ENCODE assay signal across 25 cellular contexts in the genomic region with DNA sequence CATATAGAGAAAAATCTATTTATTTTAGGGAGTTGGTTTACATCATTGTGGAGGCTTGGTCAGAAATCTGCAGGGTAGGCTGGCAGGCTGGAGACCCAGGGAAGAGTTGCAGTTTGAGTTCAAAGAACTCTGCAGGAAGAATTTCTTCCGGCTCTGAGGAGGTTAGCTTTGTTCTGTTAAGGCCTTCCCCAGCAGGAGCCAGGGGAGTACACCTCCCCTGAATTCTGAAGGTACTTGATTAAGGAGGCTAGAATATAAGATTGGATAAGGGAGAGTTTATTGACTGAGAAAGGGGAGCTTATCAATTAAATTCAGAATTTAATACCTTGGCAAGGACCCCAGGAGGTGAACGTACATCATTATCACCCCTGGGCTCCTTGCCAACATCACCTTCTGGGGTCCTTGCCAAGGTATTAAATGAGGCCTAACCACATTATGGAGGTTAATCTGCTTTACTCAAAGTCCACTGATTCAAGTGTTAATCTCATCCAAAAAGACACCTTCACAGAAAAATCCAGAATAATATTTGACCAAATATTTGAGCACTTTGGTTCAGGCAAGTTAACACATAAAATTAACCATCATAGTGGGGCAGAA.
A peak's percentile ranks its signal among the peaks of the same experiment; 100 is the strongest.
DNase-seq lines count a peak whose midpoint lies in the region; ATAC-seq and TF ChIP-seq lines count a peak whose summit lies in the region.
"Had no signal": no experiment of that assay in that cellular context is flagged by ENCODE, and none has a peak within 500 bp of the region (broad histone marks: within the 10 kb centered on the region; RNA-seq: fewer than 3 reads in every experiment).

No MANE protein-coding gene starts in this region.

- H2AFZ ChIP-seq in osteoblast (ENCODE audit: low read length), result no peak overlapping the region

- H3K4me1 ChIP-seq in osteoblast (ENCODE audit: insufficient read depth, low read length), result peaks cover 10% of the 10 kb centered on the region
- H3K4me1 ChIP-seq: Peyer's patch, SJCRH30, uterus had no signal

- H3K9me3 ChIP-seq in osteoblast (ENCODE audit: low read depth, low read length), result no peaks in the 10 kb centered on the region
- H3K9me3 ChIP-seq: Peyer's patch, thoracic aorta, uterus had no signal

- H3K27ac ChIP-seq in osteoblast (ENCODE audit: low read depth, low read length), result peak overlapping the region; percentile 90
- H3K27ac ChIP-seq: 22Rv1, Peyer's patch, SJCRH30, thoracic aorta, uterus had no signal

- no peaks in the 10 kb centered on the region for H3K79me2 ChIP-seq in osteoblast (ENCODE audit: insufficient read depth, low read length)

- intact Hi-C loops in left colon (cut with DNase I, micrococcal nuclease), result no loop called here

- no peak for ATAC-seq in left colon
- no peak for ATAC-seq in HG02642 (IDR thresholded peaks at IDR 0.05; ENCODE audit: poor library complexity, unreplicated experiment)
- ATAC-seq: left ventricle myocardium superior had no signal

- H3K36me3 ChIP-seq in osteoblast (ENCODE audit: insufficient read depth, low read length), result no peaks in the 10 kb centered on the region
- H3K36me3 ChIP-seq: Peyer's patch, SJCRH30, thoracic aorta, uterus had no signal

- H3K4me2 ChIP-seq in osteoblast (ENCODE audit: insufficient read depth, low read length), result no peak overlapping the region

- H4K20me1 ChIP-seq in osteoblast (ENCODE audit: insufficient read depth, low read length), result no peaks in the 10 kb centered on the region

- no peak for TF ChIP-seq CTCF in osteoblast (IDR thresholded peaks at IDR 0.05; ENCODE audit: extremely low read depth, low read depth, low read length)

- DNase-seq in DMS 273 (lab: John Stamatoyannopoulos, UW; ENCODE audit: unreplicated experiment), result peak; percentile 58
- no peak for DNase-seq in DMS 273 treated with DMSO at 0.1 percent for 48 hours (lab: John Stamatoyannopoulos, UW)
- peak; percentile 65 for DNase-seq in NCI-H2081 treated with DMSO at 0.1 percent for 48 hours (lab: John Stamatoyannopoulos, UW)
- peak; percentile 77 for DNase-seq in NCI-H748 treated with DMSO at 0.1 percent for 48 hours (lab: John Stamatoyannopoulos, UW)
- no peak for DNase-seq in osteoblast (ENCODE audit: insufficient read length, low spot score, missing footprints)
- no peak for DNase-seq in activated CD4-positive, alpha-beta T cell treated with anti-CD3 and anti-CD28 coated beads for 48 hours
- DNase-seq in left colon, result no peak
- DNase-seq: activated CD4-positive, alpha-beta memory T cell treated with anti-CD3 and anti-CD28 coated beads for 36 hours; activated CD8-positive, alpha-beta memory T cell treated with anti-CD3 and anti-CD28 coated beads, Interleukin-2, amount 50 U/mL, for 4 hours; activated naive CD4-positive, alpha-beta T cell treated with anti-CD3 and anti-CD28 coated beads, Interleukin-2, amount 50 U/mL, for 16 hours; amniotic stem cell; CD4-positive, CD25-positive, alpha-beta regulatory T cell; effector CD4-positive, alpha-beta T cell; glutamatergic neuron; islet precursor cell; left ventricle myocardium superior; naive B cell; NCI-H446 treated with DMSO at 0.1 percent for 48 hours; Peyer's patch; SJCRH30; T-helper 1 cell; uterus had no signal

- H3K27me3 ChIP-seq in osteoblast (ENCODE audit: insufficient read depth, low read length), result no peaks in the 10 kb centered on the region
- H3K27me3 ChIP-seq: Peyer's patch, SJCRH30, uterus had no signal

- H3K4me3 ChIP-seq in osteoblast (ENCODE audit: insufficient read depth, low read length), result no peak overlapping the region
- H3K4me3 ChIP-seq: Peyer's patch, SJCRH30, thoracic aorta, uterus had no signal

Comparison
In these comparisons a context has a peak if more than half of its experiments do, and no peak if none do; other contexts are left out.
1. DNase-seq: peak in DMS 273 (single experiment), NCI-H2081 treated with DMSO at 0.1 percent for 48 hours (single experiment) and NCI-H748 treated with DMSO at 0.1 percent for 48 hours (single experiment); none in DMS 273 treated with DMSO at 0.1 percent for 48 hours (single experiment), osteoblast (single experiment), activated CD4-positive, alpha-beta T cell treated with anti-CD3 and anti-CD28 coated beads for 48 hours (single experiment) and left colon (0 of 2).